In the genomic region with DNA sequence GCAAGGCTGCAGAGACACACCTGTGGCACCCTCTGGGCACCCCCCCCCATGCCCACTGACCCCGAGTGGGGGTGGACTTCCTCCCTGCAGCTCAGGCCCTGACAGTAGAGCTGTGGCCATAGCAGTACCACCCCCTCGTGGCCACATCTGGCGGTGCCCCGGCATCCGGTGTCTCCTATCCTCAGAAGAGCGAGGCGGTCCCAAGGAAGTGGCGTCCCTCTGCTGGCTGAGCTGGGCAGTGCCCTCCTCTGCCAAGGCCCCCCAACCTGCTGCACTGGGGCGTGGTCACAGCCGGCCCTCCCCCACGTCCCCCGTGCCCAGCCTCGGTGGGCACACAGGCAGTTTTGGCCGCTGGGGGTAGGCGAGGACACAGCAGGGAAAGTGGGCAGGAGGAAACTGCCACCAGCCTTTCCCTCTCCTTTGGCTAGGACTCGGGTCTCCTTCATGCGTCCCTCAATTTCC, we compare ENCODE assay signal across 9 cellular contexts. TPM values are rescaled to one million over a fixed set of nuclear protein-coding genes. Genes with fewer than 3 reads are reported as not detected.
A peak's percentile ranks its signal among the peaks of the same experiment; 100 is the strongest.
DNase-seq lines count a peak whose midpoint lies in the region; ATAC-seq and TF ChIP-seq lines count a peak whose summit lies in the region.
"Had no signal": no experiment of that assay in that cellular context is flagged by ENCODE, and none has a peak within 500 bp of the region (broad histone marks: within the 10 kb centered on the region; RNA-seq: fewer than 3 reads in every experiment).

No MANE protein-coding gene starts in this region.

- intact Hi-C loops in HCT116 (cut with micrococcal nuclease), result no loop called here

- ATAC-seq in HCT116 (peak; percentile 99), GM19328 (IDR thresholded peaks at IDR 0.05; ENCODE audit: unreplicated experiment) (no peak)
- ATAC-seq in effector memory CD8-positive, alpha-beta T cell (replicated peaks), result peak; percentile 79
- peak; percentile 93 for ATAC-seq in stimulated activated naive CD8-positive, alpha-beta T cell treated with anti-CD3 and anti-CD28 coated beads, Interleukin-15, Interleukin-2, amounts not matched to agents 100 U/mL and 50 U/mL, for 24 hours

- CTCF ChIA-PET in HCT116 (lab: Charles Lee), result interaction anchor here (0.6 to 1.9 kb wide), 7 partner anchors 8 to 112 kb away, joined by 3 to 7 read pairs (median 5); no protein-coding TSS in a partner anchor

- no peaks in the 10 kb centered on the region for H3K27me3 ChIP-seq in HCT116 (ENCODE audit: insufficient read depth, low read length)
- H3K27me3 ChIP-seq in mesendoderm (ENCODE audit: insufficient read depth, low read length, poor library complexity), result no peaks in the 10 kb centered on the region

- H4K8ac ChIP-seq in mesendoderm (ENCODE audit: low read depth, low read length), result no peak overlapping the region

- H3K27ac ChIP-seq in HCT116 (ENCODE audit: low read depth, low read length), result no peak overlapping the region
- H3K27ac ChIP-seq in mesendoderm (ENCODE audit: low read depth, low read length), result no peak overlapping the region

- no peaks in the 10 kb centered on the region for H3K9me2 ChIP-seq in HCT116 (ENCODE audit: insufficient read depth)

- no peak overlapping the region for H3K18ac ChIP-seq in mesendoderm (ENCODE audit: low read length)

- H3K36me3 Mint-ChIP-seq in effector memory CD8-positive, alpha-beta T cell (ENCODE audit: insufficient read depth), result no peaks in the 10 kb centered on the region
- H3K36me3 Mint-ChIP-seq: activated naive CD4-positive, alpha-beta T cell treated with anti-CD3 and anti-CD28 coated beads, Interleukin-2, amount 50 U/mL, for 24 hours had no signal

- no peak overlapping the region for H3K23ac ChIP-seq in mesendoderm (ENCODE audit: low read length)

- POLR2A ChIA-PET in HCT116 (lab: Charles Lee), result interaction anchor here (0.7 kb wide), 1 partner anchor 31 kb away, joined by 3 read pairs; no protein-coding TSS in a partner anchor

- no peaks in the 10 kb centered on the region for H4K20me1 ChIP-seq in HCT116 (ENCODE audit: insufficient read depth)

- no peaks in the 10 kb centered on the region for H3K79me2 ChIP-seq in HCT116 (ENCODE audit: insufficient read depth, low read length)
- no peaks in the 10 kb centered on the region for H3K79me2 ChIP-seq in mesendoderm (ENCODE audit: control insufficient read depth, insufficient read depth, low read length)

- H2BK5ac ChIP-seq in mesendoderm (ENCODE audit: low read length), result no peak overlapping the region

- no peak overlapping the region for H3K4me3 Mint-ChIP-seq in effector memory CD8-positive, alpha-beta T cell
- H3K4me3 Mint-ChIP-seq: activated naive CD4-positive, alpha-beta T cell treated with anti-CD3 and anti-CD28 coated beads, Interleukin-2, amount 50 U/mL, for 24 hours had no signal

- no peak overlapping the region for H4K5ac ChIP-seq in mesendoderm (ENCODE audit: low read length)

- H3K4me1 ChIP-seq in HCT116 (ENCODE audit: control insufficient read depth in 1 of 2, insufficient read depth in 2 of 2, low read length in 2 of 2) (peaks cover 0 to 6% of the 10 kb centered on the region in 2 experiments; a peak in 1 of 4 replicates), mesendoderm (ENCODE audit: control insufficient read depth, low read depth, low read length) (peaks cover 2% of the 10 kb centered on the region)

- H3K4me2 ChIP-seq in HCT116 (ENCODE audit: low read length) (peak overlapping the region; percentile 19; the same call in 1 of the 2 replicates), mesendoderm (ENCODE audit: low read length) (no peak overlapping the region)

- no peak overlapping the region for H2AK5ac ChIP-seq in mesendoderm (ENCODE audit: low read length)

- peak overlapping the region; percentile 10 for H3K56ac ChIP-seq in mesendoderm (ENCODE audit: low read length)

- H3K4ac ChIP-seq in mesendoderm (ENCODE audit: low read depth, low read length), result no peak overlapping the region

- peaks cover 3% of the 10 kb centered on the region in 2 donors for H3K4me1 Mint-ChIP-seq in effector memory CD8-positive, alpha-beta T cell (ENCODE audit: low read depth in 2 of 2)
- H3K4me1 Mint-ChIP-seq: activated naive CD4-positive, alpha-beta T cell treated with anti-CD3 and anti-CD28 coated beads, Interleukin-2, amount 50 U/mL, for 24 hours had no signal

- peak; percentile 94 to 99 (median 98) for TF ChIP-seq CTCF in HCT116 (IDR thresholded peaks at IDR 0.05 in 2 of 3, conservative IDR thresholded peaks at IDR 0.05 in 1 of 3; ENCODE audit: borderline replicate concordance in 1 of 3, insufficient read depth in 1 of 3, low read depth in 2 of 3, low read length in 2 of 3)

- H2AFZ ChIP-seq in HCT116 (ENCODE audit: low read depth, low read length, poor library complexity, severe bottlenecking), result no peak overlapping the region

- no peaks in the 10 kb centered on the region for H3K9me3 Mint-ChIP-seq in effector memory CD8-positive, alpha-beta T cell
- H3K9me3 Mint-ChIP-seq: activated naive CD4-positive, alpha-beta T cell treated with anti-CD3 and anti-CD28 coated beads, Interleukin-2, amount 50 U/mL, for 24 hours had no signal

- RAD21 ChIA-PET in HCT116 (lab: Charles Lee; ENCODE audit: low non-redundant PET in 1 of 2, low total read pairs in 2 of 2, uncharacterized antibody in 2 of 2, unreplicated experiment in 2 of 2), result no interaction called here

- peak; percentile 95 for DNase-seq in DMS53 (lab: John Stamatoyannopoulos, UW)
- DNase-seq in HCT116 (ENCODE audit: low read depth, low spot score), result peak; percentile 73
- DNase-seq in NCI-H2171 treated with DMSO at 0.1 percent for 48 hours (lab: John Stamatoyannopoulos, UW), result peak; percentile 59
- DNase-seq in activated CD4-positive, CD25-positive, alpha-beta regulatory T cell (lab: John Stamatoyannopoulos, UW), result peak in 3 of 4 experiments; percentile 7 to 14 (median 12)
- peak; percentile 17 to 37 (median 23) for DNase-seq in effector memory CD8-positive, alpha-beta T cell
- peak; percentile 90 for DNase-seq in mesendoderm
- peak; percentile 81 for DNase-seq in stimulated activated naive CD8-positive, alpha-beta T cell treated with anti-CD3 and anti-CD28 coated beads, Interleukin-15, Interleukin-2, amounts not matched to agents 100 U/mL and 50 U/mL, for 24 hours

- no CpG with 5 or more reads among the region's 17 CpGs for WGBS in mesendoderm (ENCODE audit: extremely low coverage, insufficient coverage, low lambda C conversion rate)

- peak; percentile 88 for TF ChIP-seq RAD21 in HCT116 (IDR thresholded peaks at IDR 0.05; ENCODE audit: low read depth)

- no peak overlapping the region for H2BK120ac ChIP-seq in mesendoderm (ENCODE audit: low read depth, low read length)

- H3K36me3 ChIP-seq in HCT116 (ENCODE audit: control insufficient read depth in 1 of 2, insufficient read depth in 2 of 2, low read length in 2 of 2), result no peaks in the 10 kb centered on the region
- H3K36me3 ChIP-seq in mesendoderm (ENCODE audit: control insufficient read depth, insufficient read depth, low read length), result no peaks in the 10 kb centered on the region

- TF ChIP-seq POLR2A in HCT116 (IDR thresholded peaks at IDR 0.05; ENCODE audit: borderline replicate concordance, extremely low read depth, insufficient read depth, insufficient read length), result no peak

- no TSS peak for BruUV-seq in HCT116 (replicated peaks; lab: Mats Ljungman, UMichigan)

- no peaks in the 10 kb centered on the region for H3K79me1 ChIP-seq in mesendoderm (ENCODE audit: low read length)

- no peak overlapping the region for H3K9ac ChIP-seq in HCT116 (ENCODE audit: low read length)
- H3K9ac ChIP-seq in mesendoderm (ENCODE audit: low read length), result no peak overlapping the region

- H3K27ac Mint-ChIP-seq in effector memory CD8-positive, alpha-beta T cell, result no peak overlapping the region
- H3K27ac Mint-ChIP-seq: activated naive CD4-positive, alpha-beta T cell treated with anti-CD3 and anti-CD28 coated beads, Interleukin-2, amount 50 U/mL, for 24 hours had no signal

- H2BK15ac ChIP-seq in mesendoderm (replicated peaks; ENCODE audit: low read depth), result no peak overlapping the region

- peaks cover 9 to 79% of the 10 kb centered on the region in 2 donors for H3K27me3 Mint-ChIP-seq in effector memory CD8-positive, alpha-beta T cell

- no peaks in the 10 kb centered on the region for H3K9me3 ChIP-seq in HCT116 (ENCODE audit: control insufficient read depth in 1 of 2, insufficient read depth in 1 of 2, low read depth in 1 of 2, low read length in 2 of 2)

- H3K4me3 ChIP-seq in HCT116 (replicated peaks in 1 of 2; ENCODE audit: low read depth in 1 of 2, low read length in 2 of 2) (no peak overlapping the region), mesendoderm (ENCODE audit: low read length) (no peak overlapping the region)

TF ChIP-seq in HCT116, 20 proteins besides CTCF, POLR2A, EP300 and RAD21 (continues in another document):
- TF ChIP-seq ZFX (IDR thresholded peaks at IDR 0.05) (no peak), CBX3 (IDR thresholded peaks at IDR 0.05; ENCODE audit: low read depth) (no peak), POLR2AphosphoS5 (IDR thresholded peaks at IDR 0.05; ENCODE audit: low read depth, low read length) (no peak), EGR1 (IDR thresholded peaks at IDR 0.05; ENCODE audit: low read depth) (no peak), EZH2 (IDR thresholded peaks at IDR 0.05) (no peak), TCF7L2 (IDR thresholded peaks at IDR 0.05; ENCODE audit: borderline replicate concordance, extremely low read depth, insufficient read depth, insufficient read length) (no peak), ELF1 (IDR thresholded peaks at IDR 0.05; ENCODE audit: borderline replicate concordance, low read depth) (no peak), SRF (IDR thresholded peaks at IDR 0.05; ENCODE audit: low read depth) (no peak), JUND (IDR thresholded peaks at IDR 0.05) (no peak), SIN3A (IDR thresholded peaks at IDR 0.05; ENCODE audit: low read depth) (no peak), FOSL1 (IDR thresholded peaks at IDR 0.05; ENCODE audit: low read depth) (no peak)

RNA-seq across cellular contexts. Expression of a gene that starts 6.0 kb away (rescaled TPM):
- 0.64 TPM for total RNA-seq in HCT116 (2021; ENCODE audit: unreplicated experiment)
- polyA plus RNA-seq in HCT116 (2012), result 0.07 and 0.30 TPM in 2 replicates
- 0.15 TPM for polyA plus RNA-seq in mesendoderm (2013, experiment 1 of 2)
- 0.15 TPM for polyA plus RNA-seq in mesendoderm (2013, experiment 2 of 2)

RNA-seq across cellular contexts. Expression of a gene that starts 42.7 kb away (rescaled TPM):
- 0.39 TPM for total RNA-seq in HCT116 (2021; ENCODE audit: unreplicated experiment)
- polyA plus RNA-seq in HCT116 (2012), result 0.25 and 0.77 TPM in 2 replicates
- polyA plus RNA-seq in mesendoderm (2013, experiment 1 of 2), result 0.06 TPM
- polyA plus RNA-seq in mesendoderm (2013, experiment 2 of 2), result 0.10 TPM

Comparison
In these comparisons a context has a peak if more than half of its experiments do, and no peak if none do; other contexts are left out.
1. DNase-seq: peak in every context shown above with its lines; median percentile 95 in DMS53; 90 in mesendoderm; 81 in stimulated activated naive CD8-positive, alpha-beta T cell treated with anti-CD3 and anti-CD28 coated beads, Interleukin-15, Interleukin-2, amounts not matched to agents 100 U/mL and 50 U/mL, for 24 hours; 73 in HCT116; 59 in NCI-H2171 treated with DMSO at 0.1 percent for 48 hours; 23 in effector memory CD8-positive, alpha-beta T cell; 12 in activated CD4-positive, CD25-positive, alpha-beta regulatory T cell.